Comparison of ENCODE assay signal across 1 cellular context in genomic region chr9:84535973-84536372, GRCh38.
TF ChIP-seq lines count a peak whose summit lies in the region.

No MANE protein-coding gene starts in this region.

TF ChIP-seq in GM23338, 12 proteins besides CTCF, POLR2A, EP300 and RAD21 (continued from another document):
- TF ChIP-seq ZNF462 (CRISPR knock-in tag; IDR thresholded peaks at IDR 0.05) = 0 out of 2 replicates have a peak, but pooled peaks have one; percentile 34
